22 cellular contexts compared by ENCODE assay signal in the genomic region with DNA sequence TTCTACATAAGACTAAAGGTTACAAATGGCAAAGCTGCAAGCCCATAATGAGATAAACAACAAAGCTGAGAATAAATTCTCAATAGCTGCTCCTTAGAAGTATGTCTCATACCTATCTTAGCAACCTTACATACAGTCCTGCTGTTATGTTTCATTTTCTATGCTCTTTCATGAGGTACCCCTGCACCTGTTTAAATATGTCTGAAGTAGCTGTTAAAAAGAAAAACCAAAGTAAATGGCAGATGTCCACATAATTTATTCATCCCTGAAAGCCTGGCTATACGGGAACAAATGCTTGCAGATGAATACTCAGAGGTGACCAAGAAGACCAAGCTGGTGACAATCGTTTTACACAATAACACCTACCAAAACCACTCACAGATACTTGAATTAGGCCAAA. TPM values are rescaled to one million over a fixed set of nuclear protein-coding genes. Genes with fewer than 3 reads are reported as not detected.
DNase-seq lines count a peak whose midpoint lies in the region; ATAC-seq, FAIRE-seq and TF ChIP-seq lines count a peak whose summit lies in the region.
"Had no signal": no experiment of that assay in that cellular context is flagged by ENCODE, and none has a peak within 500 bp of the region (broad histone marks: within the 10 kb centered on the region; RNA-seq: fewer than 3 reads in every experiment).

No MANE protein-coding gene starts in this region.

- H3K27me3 ChIP-seq in GM23338 (ENCODE audit: insufficient read depth) (no peaks in the 10 kb centered on the region), right lobe of liver (no peaks in the 10 kb centered on the region)

- FAIRE-seq in D721Med (lab: Jason Lieb, UNC) (peak; percentile 64), GM12891 (lab: Jason Lieb, UNC) (peak; percentile 9)
- FAIRE-seq: K562 had no signal

- H4K20me1 ChIP-seq in GM23338 (replicated peaks; ENCODE audit: insufficient read depth), result peaks cover 2% of the 10 kb centered on the region; the same call in 1 of the 2 replicates

- 0 out of 2 replicates have a peak, but pooled peaks cover 6% of the 10 kb centered on the region for H3K4me1 ChIP-seq in GM23338 (ENCODE audit: insufficient read depth)
- H3K4me1 ChIP-seq in right lobe of liver, result peaks cover 0 to under 1% (median 0%) of the 10 kb centered on the region in 4 donors

- H3F3A ChIP-seq in GM23338 (replicated peaks; ENCODE audit: low read depth), result no peaks in the 10 kb centered on the region

- TF ChIP-seq CTCF in D721Med (IDR thresholded peaks at IDR 0.05; ENCODE audit: insufficient read depth, missing control alignments), result no peak
- no peak for TF ChIP-seq CTCF in GM23338 (conservative IDR thresholded peaks at IDR 0.05; ENCODE audit: low read depth in 2 of 2)
- TF ChIP-seq CTCF in right lobe of liver (IDR thresholded peaks at IDR 0.05), result no peak

- H3K27ac ChIP-seq in GM23338 (ENCODE audit: low read depth) (no peak overlapping the region), right lobe of liver (no peak overlapping the region)
- H3K27ac ChIP-seq: thoracic aorta had no signal

- H2AFZ ChIP-seq in GM23338, result no peak overlapping the region

- WGBS in right lobe of liver (ENCODE audit: insufficient coverage, low coverage, low lambda C conversion rate, missing lambda C conversion rate), result 80% methylated on average over 2 of the region's 2 CpGs

- DNase-seq in D721Med (ENCODE audit: insufficient read length, low spot score) (no peak), GM12891 (ENCODE audit: insufficient read length, low spot score) (no peak), NCI-H146 (lab: John Stamatoyannopoulos, UW) (peak; percentile 27), NCI-H748 treated with DMSO at 0.1 percent for 48 hours (lab: John Stamatoyannopoulos, UW) (peak; percentile 60), GM23338 (ENCODE audit: low spot score) (no peak), erythroblast (lab: John Stamatoyannopoulos, UW) (no peak), left cardiac atrium (no peak), right lobe of liver (no peak)
- DNase-seq: activated CD4-positive, alpha-beta memory T cell treated with anti-CD3 and anti-CD28 coated beads, Interleukin-2, amount 10 ng/mL, durations not matched to agents 7 days and 5 days; aorta; central memory CD4-positive, alpha-beta T cell; dermis blood vessel endothelial cell; mesenchymal stem cell; NCI-H446 treated with DMSO at 0.1 percent for 48 hours; Right ventricle myocardium superior; stimulated activated naive CD4-positive, alpha-beta T cell; SW 1271 had no signal

- no peaks in the 10 kb centered on the region for H3K9me3 Mint-ChIP-seq in GM23338
- H3K9me3 Mint-ChIP-seq: activated naive CD4-positive, alpha-beta T cell treated with anti-CD3 and anti-CD28 coated beads, Interleukin-2, amount 50 U/mL, for 24 hours had no signal

- H3K27me3 Mint-ChIP-seq in GM23338 (ENCODE audit: insufficient read depth, low read depth, poor library complexity), result no peaks in the 10 kb centered on the region
- H3K27me3 Mint-ChIP-seq: activated CD4-positive, alpha-beta memory T cell treated with anti-CD3 and anti-CD28 coated beads, Interleukin-2, amount 10 ng/mL, durations not matched to agents 7 days and 5 days; activated naive CD4-positive, alpha-beta T cell treated with anti-CD3 and anti-CD28 coated beads, Interleukin-2, amount 50 U/mL, for 24 hours had no signal

- H3K4me1 Mint-ChIP-seq in GM23338, result peaks cover 24% of the 10 kb centered on the region; the same call in 2 of the 3 replicates

- H3K36me3 ChIP-seq in GM23338 (ENCODE audit: insufficient read depth) (no peaks in the 10 kb centered on the region; the same call in 1 of the 2 replicates), right lobe of liver (peaks cover 0 to 5% (median 0%) of the 10 kb centered on the region in 4 donors)
- H3K36me3 ChIP-seq: thoracic aorta had no signal

- no peak overlapping the region for H3K4me2 ChIP-seq in GM23338
- H3K4me2 ChIP-seq: smooth muscle cell had no signal

- H3K4me3 ChIP-seq in GM23338, result no peak overlapping the region
- H3K4me3 ChIP-seq in right lobe of liver, result no peak overlapping the region
- H3K4me3 ChIP-seq: K562, smooth muscle cell, thoracic aorta had no signal

- peaks cover 27% of the 10 kb centered on the region; the same call in 2 of the 3 replicates for H3K36me3 Mint-ChIP-seq in GM23338 (ENCODE audit: low read depth)

- H3K9me2 ChIP-seq in GM23338 (ENCODE audit: insufficient read depth), result no peaks in the 10 kb centered on the region

- H3K27ac Mint-ChIP-seq in GM23338, result no peak overlapping the region
- H3K27ac Mint-ChIP-seq: activated CD4-positive, alpha-beta memory T cell treated with anti-CD3 and anti-CD28 coated beads, Interleukin-2, amount 10 ng/mL, durations not matched to agents 7 days and 5 days; activated naive CD4-positive, alpha-beta T cell treated with anti-CD3 and anti-CD28 coated beads, Interleukin-2, amount 50 U/mL, for 24 hours had no signal

- no peak overlapping the region for H3K4me3 Mint-ChIP-seq in GM23338
- H3K4me3 Mint-ChIP-seq: activated CD4-positive, alpha-beta memory T cell treated with anti-CD3 and anti-CD28 coated beads, Interleukin-2, amount 10 ng/mL, durations not matched to agents 7 days and 5 days; activated naive CD4-positive, alpha-beta T cell treated with anti-CD3 and anti-CD28 coated beads, Interleukin-2, amount 50 U/mL, for 24 hours; CD14-positive monocyte had no signal

- TF ChIP-seq POLR2A in GM12891 (IDR thresholded peaks at IDR 0.05; ENCODE audit: low read depth, low read length) (no peak), erythroblast (IDR thresholded peaks at IDR 0.05; ENCODE audit: low read length) (no peak), right lobe of liver (IDR thresholded peaks at IDR 0.05) (no peak)

- intact Hi-C loops in left cardiac atrium (cut with DNase I), result no loop called here
- intact Hi-C loops in right lobe of liver (cut with DNase I), result no loop called here

- no peaks in the 10 kb centered on the region for H3K9me3 ChIP-seq in right lobe of liver
- H3K9me3 ChIP-seq: thoracic aorta had no signal

- H3K79me2 ChIP-seq in GM23338 (replicated peaks; ENCODE audit: insufficient read depth), result 0 out of 2 replicates have a peak, but pooled peaks cover 8% of the 10 kb centered on the region

- no peak for ATAC-seq in GM23338
- ATAC-seq in left cardiac atrium, result no peak
- no peak for ATAC-seq in right lobe of liver
- ATAC-seq: K562 had no signal

TF ChIP-seq in GM12891, 5 proteins besides CTCF, POLR2A, EP300 and RAD21:
- TF ChIP-seq SPI1 (IDR thresholded peaks at IDR 0.05; ENCODE audit: low read depth, low read length) (no peak), TAF1 (IDR thresholded peaks at IDR 0.05; ENCODE audit: low read depth, low read length) (no peak), POU2F2 (IDR thresholded peaks at IDR 0.05; ENCODE audit: low read depth, low read length) (no peak), PAX5 (IDR thresholded peaks at IDR 0.05; ENCODE audit: insufficient read depth, low read length, severe bottlenecking) (no peak), POLR2AphosphoS5 (IDR thresholded peaks at IDR 0.05; ENCODE audit: low read depth, low read length) (no peak)

TF ChIP-seq in GM23338, 12 proteins besides CTCF, POLR2A, EP300 and RAD21 (continues in another document):
- TF ChIP-seq STAT1 (IDR thresholded peaks at IDR 0.05; ENCODE audit: unreplicated experiment), result no peak

RNA-seq across cellular contexts. Expression of gene PPA2, which starts 22.5 kb away (rescaled TPM):
- 101 TPM for polyA plus RNA-seq in GM12891 (2012; ENCODE audit: low read depth, missing spikeins)
- 50.3 and 58.4 TPM in 2 replicates for total RNA-seq in GM23338 (2014; rRNA removed; shearing (Covaris generic))
- 63.7 and 73.1 TPM in 2 replicates for polyA plus RNA-seq in GM23338 (2016; fragmentation: Nextera tagmentation; extraction: Ambion mirVana)
- total RNA-seq in left cardiac atrium (100 to 1,000 TPM in 1 of 2 donors, 10 to 100 TPM in 1; 77.4 to 102 TPM), right lobe of liver (10 to 100 TPM; 45.9 to 78.3 (median 65.1) TPM)

Comparison
In these comparisons a context has a peak if more than half of its experiments do, and no peak if none do; other contexts are left out.
1. DNase-seq: peak in NCI-H146 (single experiment) and NCI-H748 treated with DMSO at 0.1 percent for 48 hours (single experiment); none in D721Med (single experiment), GM12891 (single experiment), GM23338 (single experiment), erythroblast (0 of 2), left cardiac atrium (single experiment) and right lobe of liver (0 of 3).